ENCODE assay signal across 8 cellular contexts in the genomic region with DNA sequence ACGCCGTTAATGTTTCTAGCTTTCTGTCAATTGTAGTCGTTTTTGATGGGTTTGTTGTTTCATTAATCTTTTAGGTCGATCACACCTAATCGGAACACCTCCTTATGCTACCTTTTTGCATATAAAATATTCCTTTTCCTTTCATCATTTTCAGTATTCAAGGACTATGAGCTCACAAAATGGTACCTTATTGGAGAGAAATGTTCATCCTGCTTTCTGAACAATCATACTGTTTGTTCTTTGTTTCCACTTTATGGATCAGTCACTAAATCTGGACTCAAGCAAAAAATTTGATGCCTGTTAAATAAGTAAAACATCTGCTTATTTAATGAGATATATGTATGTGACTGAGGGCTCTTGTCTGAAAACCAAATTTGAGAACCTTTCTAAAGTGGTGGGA. TPM values are rescaled to one million over a fixed set of nuclear protein-coding genes. Genes with fewer than 3 reads are reported as not detected.
DNase-seq lines count a peak whose midpoint lies in the region; ATAC-seq and TF ChIP-seq lines count a peak whose summit lies in the region.

No MANE protein-coding gene starts in this region.

- CTCF ChIA-PET in AG04449 (lab: Yijun Ruan, JAX): interaction anchor here (0.7 to 2.5 kb wide), 4 partner anchors 10 to 229 kb away, joined by 3 to 12 read pairs (median 4); no protein-coding TSS in a partner anchor

- no peaks in the 10 kb centered on the region for H4K20me1 ChIP-seq in H9 (ENCODE audit: control insufficient read depth, insufficient read depth, insufficient read length)

- H3K4me3 Mint-ChIP-seq in H9: peak overlapping the region; percentile 93 to 95
- peak overlapping the region; percentile 88 for H3K4me3 Mint-ChIP-seq in activated T-helper 17 cell treated with anti-CD3 and anti-CD28 coated beads, Interleukin-2, amount 50 U/mL, for 72 hours

- no peak overlapping the region for H4K91ac ChIP-seq in H9 (ENCODE audit: insufficient read length, low read depth, low read length)

- POLR2A ChIA-PET in AG04449 (lab: Yijun Ruan, JAX): interaction anchor here (0.6 kb wide), 1 partner anchor 74 kb away, joined by 3 read pairs; no protein-coding TSS in a partner anchor

- H3K27me3 Mint-ChIP-seq in H9 (ENCODE audit: low read depth): no peaks in the 10 kb centered on the region
- H3K27me3 Mint-ChIP-seq in activated T-helper 17 cell treated with anti-CD3 and anti-CD28 coated beads, Interleukin-2, amount 50 U/mL, for 72 hours: no peaks in the 10 kb centered on the region

- H3T11ph ChIP-seq in H9 (ENCODE audit: low read length): no peak overlapping the region

- peaks cover 30 to 53% of the 10 kb centered on the region in 2 experiments for H3K9me3 Mint-ChIP-seq in H9
- no peaks in the 10 kb centered on the region for H3K9me3 Mint-ChIP-seq in activated T-helper 17 cell treated with anti-CD3 and anti-CD28 coated beads, Interleukin-2, amount 50 U/mL, for 72 hours

- H3K4me3 ChIP-seq in AG04449 (ENCODE audit: low read depth, low read length) (peak overlapping the region; percentile 91), iPS-18a (ENCODE audit: low read length) (peak overlapping the region; percentile 98)

- H2AFZ ChIP-seq in H9 (ENCODE audit: low read length): no peak overlapping the region

- H2BK12ac ChIP-seq in H9 (ENCODE audit: insufficient read length, low read depth, low read length): no peak overlapping the region

- no peak for DNase-seq in AG04449 (ENCODE audit: low read depth, low spot score)
- no peak for DNase-seq in H9
- DNase-seq in NOMO-1 treated with DMSO at 0.1 percent for 48 hours (lab: John Stamatoyannopoulos, UW; ENCODE audit: unreplicated experiment): no peak
- DNase-seq in SK-N-DZ (ENCODE audit: low spot score): no peak
- no peak for DNase-seq in NCI-H146 treated with DMSO at 0.1 percent for 48 hours (lab: John Stamatoyannopoulos, UW; ENCODE audit: unreplicated experiment)

- H4K5ac ChIP-seq in H9 (ENCODE audit: insufficient read length, low read depth, low read length): no peak overlapping the region

- no peak overlapping the region for H2AK5ac ChIP-seq in H9 (ENCODE audit: insufficient read length, low read length)

- H3K9me3 ChIP-seq in H9 (ENCODE audit: control insufficient read depth, low read depth, low read length): peaks cover 3% of the 10 kb centered on the region
- no peaks in the 10 kb centered on the region for H3K9me3 ChIP-seq in iPS-18a (ENCODE audit: control insufficient read depth, low read depth, low read length)

- H3K27me3 ChIP-seq in H9 (ENCODE audit: insufficient read depth, low read length) (no peaks in the 10 kb centered on the region), iPS-18a (ENCODE audit: control insufficient read depth, insufficient read depth, low read length) (no peaks in the 10 kb centered on the region)

- H3K4ac ChIP-seq in H9 (ENCODE audit: low read depth, low read length): no peak overlapping the region

- H3K36me3 Mint-ChIP-seq in H9 (ENCODE audit: insufficient read depth in 1 of 3, low read depth in 3 of 3): peaks cover 58 to 64% (median 63%) of the 10 kb centered on the region in 3 experiments
- peaks cover 42% of the 10 kb centered on the region for H3K36me3 Mint-ChIP-seq in activated T-helper 17 cell treated with anti-CD3 and anti-CD28 coated beads, Interleukin-2, amount 50 U/mL, for 72 hours (ENCODE audit: low read depth)

- H4K8ac ChIP-seq in H9 (replicated peaks; ENCODE audit: insufficient read length, low read depth, low read length): no peak overlapping the region

- no peak for ATAC-seq in activated T-helper 17 cell treated with anti-CD3 and anti-CD28 coated beads, Interleukin-2, amount 50 U/mL, for 72 hours (replicated peaks)
- ATAC-seq in HG02884 (IDR thresholded peaks at IDR 0.05; ENCODE audit: unreplicated experiment): no peak

- no peak overlapping the region for H2BK20ac ChIP-seq in H9 (ENCODE audit: low read depth, low read length, poor library complexity, severe bottlenecking)

- H3K4me1 ChIP-seq in H9 (ENCODE audit: insufficient read depth, low read length): no peaks in the 10 kb centered on the region
- H3K4me1 ChIP-seq in iPS-18a (ENCODE audit: control insufficient read depth, low read depth, low read length): no peaks in the 10 kb centered on the region

- no CpG with 5 or more reads among the region's 5 CpGs for WGBS in H9 (ENCODE audit: extremely low coverage, insufficient read length, low lambda C conversion rate)

- H3K9ac ChIP-seq in H9 (ENCODE audit: extremely low read depth, insufficient read length, low read length) (peak overlapping the region; percentile 92), iPS-18a (ENCODE audit: low read length) (peak overlapping the region; percentile 94)

- H3K4me2 ChIP-seq in H9 (ENCODE audit: insufficient read depth, insufficient read length, low read length): peak overlapping the region; percentile 78

- peaks cover 17% of the 10 kb centered on the region; the same call in 1 of the 2 replicates for H3K79me2 ChIP-seq in H9 (ENCODE audit: insufficient read depth, low read length)

- no peak overlapping the region for H3K56ac ChIP-seq in H9 (ENCODE audit: insufficient read length, low read depth, low read length)

- H3K4me1 Mint-ChIP-seq in H9: peaks cover 9 to 25% of the 10 kb centered on the region in 2 experiments
- peaks cover 7% of the 10 kb centered on the region for H3K4me1 Mint-ChIP-seq in activated T-helper 17 cell treated with anti-CD3 and anti-CD28 coated beads, Interleukin-2, amount 50 U/mL, for 72 hours

- TF ChIP-seq CTCF in AG04449 (IDR thresholded peaks at IDR 0.05; ENCODE audit: insufficient read depth, low read length, missing control alignments) (no peak), H9 (conservative IDR thresholded peaks at IDR 0.05) (no peak)

- no peak overlapping the region for H3K18ac ChIP-seq in H9 (ENCODE audit: insufficient read length, low read depth, low read length)

- H2BK5ac ChIP-seq in H9 (ENCODE audit: insufficient read length, low read length): no peak overlapping the region

- no peak overlapping the region for H3K27ac ChIP-seq in H9 (ENCODE audit: insufficient read length, low read depth, low read length)
- H3K27ac ChIP-seq in iPS-18a (ENCODE audit: low read length): no peak overlapping the region

- no peak overlapping the region for H3K14ac ChIP-seq in H9 (ENCODE audit: insufficient read depth, low read length)

- no peak overlapping the region for H3K23ac ChIP-seq in H9 (ENCODE audit: insufficient read length, low read depth, low read length)

- peaks cover 3% of the 10 kb centered on the region for H3K23me2 ChIP-seq in H9 (ENCODE audit: insufficient read length, low read depth, low read length, poor library complexity, severe bottlenecking)

- no peak overlapping the region for H2BK120ac ChIP-seq in H9 (ENCODE audit: low read depth, low read length, poor library complexity, severe bottlenecking)

- H2BK15ac ChIP-seq in H9 (ENCODE audit: low read depth, low read length): no peak overlapping the region

- peak overlapping the region; percentile 98 to 100 (median 99); a peak in 6 of 7 replicates for H3K27ac Mint-ChIP-seq in H9
- H3K27ac Mint-ChIP-seq in activated T-helper 17 cell treated with anti-CD3 and anti-CD28 coated beads, Interleukin-2, amount 50 U/mL, for 72 hours: peak overlapping the region; percentile 74

- peaks cover 17% of the 10 kb centered on the region for H3K36me3 ChIP-seq in iPS-18a (ENCODE audit: control insufficient read depth, low read depth, low read length)

- H3K79me1 ChIP-seq in H9 (ENCODE audit: insufficient read depth, low read depth, low read length, poor library complexity, severe bottlenecking): peaks cover 6% of the 10 kb centered on the region

RNA-seq across cellular contexts. Expression of a gene that starts 1.1 kb away (rescaled TPM):
- 25.0 and 25.8 TPM in 2 replicates for total RNA-seq in H9 (2021)
- 10 to 100 TPM; 25.3 to 34.7 TPM for total RNA-seq in activated T-helper 17 cell treated with anti-CD3 and anti-CD28 coated beads, Interleukin-2, amount 50 U/mL, for 72 hours
- polyA plus RNA-seq in SK-N-DZ (2014; cell fraction: cytosol; rRNA removed): 35.1 and 35.6 TPM in 2 replicates
- polyA plus RNA-seq in SK-N-DZ (2014; cell fraction: nucleus; rRNA removed): 41.3 and 42.8 TPM in 2 replicates

RNA-seq across cellular contexts. Expression of a gene that starts 1.3 kb away (rescaled TPM):
- 47.0 and 47.4 TPM in 2 replicates for total RNA-seq in H9 (2021)
- total RNA-seq in activated T-helper 17 cell treated with anti-CD3 and anti-CD28 coated beads, Interleukin-2, amount 50 U/mL, for 72 hours: 10 to 100 TPM; 21.0 to 26.1 TPM
- polyA plus RNA-seq in SK-N-DZ (2014; cell fraction: cytosol; rRNA removed): 23.3 and 24.1 TPM in 2 replicates
- 11.4 and 13.5 TPM in 2 replicates for polyA plus RNA-seq in SK-N-DZ (2014; cell fraction: nucleus; rRNA removed)

RNA-seq across cellular contexts. Expression of a gene that starts 33.3 kb away (rescaled TPM):
- 4.9 and 6.5 TPM in 2 replicates for total RNA-seq in H9 (2021)
- total RNA-seq in activated T-helper 17 cell treated with anti-CD3 and anti-CD28 coated beads, Interleukin-2, amount 50 U/mL, for 72 hours: 1 to 10 TPM in 1 of 2 donors, under 1 TPM in 1; 0.73 to 1.7 TPM
- polyA plus RNA-seq in SK-N-DZ (2014; cell fraction: cytosol; rRNA removed): 6.0 and 7.2 TPM in 2 replicates
- polyA plus RNA-seq in SK-N-DZ (2014; cell fraction: nucleus; rRNA removed): 3.5 and 10.2 TPM in 2 replicates

RNA-seq across cellular contexts. Expression of a gene that starts 50.2 kb away (rescaled TPM):
- total RNA-seq in H9 (2021): not detected in 2 replicates
- total RNA-seq in activated T-helper 17 cell treated with anti-CD3 and anti-CD28 coated beads, Interleukin-2, amount 50 U/mL, for 72 hours: 1 to 10 TPM in 1 of 2 donors, under 1 TPM in 1; 0.73 to 1.5 TPM
- polyA plus RNA-seq in SK-N-DZ (2014; cell fraction: cytosol; rRNA removed): 7.2 and 8.7 TPM in 2 replicates
- 6.5 and 9.3 TPM in 2 replicates for polyA plus RNA-seq in SK-N-DZ (2014; cell fraction: nucleus; rRNA removed)
